Comparison of ENCODE assay signal across 22 cellular contexts in genomic region chr9:37017546-37017945, GRCh38. TPM values are rescaled to one million over a fixed set of nuclear protein-coding genes. Genes with fewer than 3 reads are reported as not detected.
"Had no signal": no experiment of that assay in that cellular context is flagged by ENCODE, and none has a peak within 500 bp of the region (broad histone marks: within the 10 kb centered on the region; RNA-seq: fewer than 3 reads in every experiment).

No MANE protein-coding gene starts in this region.

- H3K36me3 ChIP-seq: brain microvascular endothelial cell had no signal

- H3K4me1 Mint-ChIP-seq: activated CD4-positive, alpha-beta T cell treated with anti-CD3 and anti-CD28 coated beads, Interleukin-2, amount 10 ng/mL, durations not matched to agents 7 days and 5 days; activated naive CD4-positive, alpha-beta T cell treated with anti-CD3 and anti-CD28 coated beads, Interleukin-2, amount 10 ng/mL, durations not matched to agents 7 days and 5 days; T-cell had no signal

- H3K27ac Mint-ChIP-seq: activated CD4-positive, alpha-beta memory T cell treated with anti-CD3 and anti-CD28 coated beads for 36 hours; activated CD4-positive, alpha-beta T cell treated with anti-CD3 and anti-CD28 coated beads, Interleukin-2, amount 10 ng/mL, durations not matched to agents 7 days and 5 days; activated naive CD4-positive, alpha-beta T cell treated with anti-CD3 and anti-CD28 coated beads, Interleukin-2, amount 10 ng/mL, durations not matched to agents 7 days and 5 days; activated naive CD8-positive, alpha-beta T cell treated with anti-CD3 and anti-CD28 coated beads for 36 hours; activated T-cell treated with anti-CD3 and anti-CD28 coated beads, Interleukin-2, amount 50 U/mL, for 72 hours; activated T-helper 2 cell treated with anti-CD3 and anti-CD28 coated beads, Interferon-gamma antibody, Interleukin-2, Interleukin-4, amounts not matched to agents 10 μg/mL and 5 μg/mL and 100 μg/mL, durations not matched to agents 14 hours and 24 hours and 36 hours; T-cell had no signal

- ATAC-seq: activated T-cell treated with anti-CD3 and anti-CD28 coated beads, Interleukin-2, amount 50 U/mL, for 72 hours; T-cell had no signal

- H3K4me3 Mint-ChIP-seq: activated CD4-positive, alpha-beta memory T cell treated with anti-CD3 and anti-CD28 coated beads for 36 hours; activated CD4-positive, alpha-beta T cell treated with anti-CD3 and anti-CD28 coated beads, Interleukin-2, amount 10 ng/mL, durations not matched to agents 7 days and 5 days; activated naive CD4-positive, alpha-beta T cell treated with anti-CD3 and anti-CD28 coated beads, Interleukin-2, amount 10 ng/mL, durations not matched to agents 7 days and 5 days; activated naive CD8-positive, alpha-beta T cell treated with anti-CD3 and anti-CD28 coated beads for 36 hours; activated T-cell treated with anti-CD3 and anti-CD28 coated beads, Interleukin-2, amount 50 U/mL, for 72 hours; T-cell had no signal

- H3K27ac ChIP-seq: brain microvascular endothelial cell, SK-N-MC had no signal

- H3K4me3 ChIP-seq: SK-N-MC had no signal

- DNase-seq: activated CD4-positive, alpha-beta memory T cell treated with anti-CD3 and anti-CD28 coated beads for 36 hours; activated CD4-positive, alpha-beta T cell treated with anti-CD3 and anti-CD28 coated beads, Interleukin-2, amount 10 ng/mL, durations not matched to agents 7 days and 5 days; activated CD4-positive, CD25-positive, alpha-beta regulatory T cell; activated gamma-delta T cell treated with Interleukin-2 at 50 U/mL for 16 hours; activated naive CD4-positive, alpha-beta T cell treated with anti-CD3 and anti-CD28 coated beads, Interleukin-2, amount 10 ng/mL, durations not matched to agents 7 days and 5 days; activated naive CD8-positive, alpha-beta T cell treated with anti-CD3 and anti-CD28 coated beads for 36 hours; activated T-cell treated with anti-CD3 and anti-CD28 coated beads, Interleukin-2, amount 50 U/mL, for 72 hours; brain microvascular endothelial cell; cerebellar nuclear complex; KBM-7; NCI-H1092; NCI-H1417; NCI-H2029 treated with DMSO at 0.1 percent for 48 hours; NCI-H510A treated with DMSO at 0.1 percent for 48 hours; T-cell; T-helper 2 cell; T1000 had no signal

- H3K9me3 Mint-ChIP-seq: activated CD4-positive, alpha-beta memory T cell treated with anti-CD3 and anti-CD28 coated beads for 36 hours; activated CD4-positive, alpha-beta T cell treated with anti-CD3 and anti-CD28 coated beads, Interleukin-2, amount 10 ng/mL, durations not matched to agents 7 days and 5 days; activated naive CD4-positive, alpha-beta T cell treated with anti-CD3 and anti-CD28 coated beads, Interleukin-2, amount 10 ng/mL, durations not matched to agents 7 days and 5 days; activated naive CD8-positive, alpha-beta T cell treated with anti-CD3 and anti-CD28 coated beads for 36 hours; activated T-cell treated with anti-CD3 and anti-CD28 coated beads, Interleukin-2, amount 50 U/mL, for 72 hours; activated T-helper 2 cell treated with anti-CD3 and anti-CD28 coated beads, Interferon-gamma antibody, Interleukin-2, Interleukin-4, amounts not matched to agents 10 μg/mL and 5 μg/mL and 100 μg/mL, durations not matched to agents 14 hours and 24 hours and 36 hours; T-cell had no signal

- H3K36me3 Mint-ChIP-seq: activated CD4-positive, alpha-beta memory T cell treated with anti-CD3 and anti-CD28 coated beads for 36 hours; activated naive CD4-positive, alpha-beta T cell treated with anti-CD3 and anti-CD28 coated beads, Interleukin-2, amount 10 ng/mL, durations not matched to agents 7 days and 5 days; activated naive CD8-positive, alpha-beta T cell treated with anti-CD3 and anti-CD28 coated beads for 36 hours; T-cell had no signal

RNA-seq across cellular contexts. Expression of gene PAX5, which starts 16.5 kb away (rescaled TPM):
- total RNA-seq: cardiac septum, MCF 10A, RPMI7951 had no signal
